Comparison of ENCODE assay signal across 1 cellular context in the genomic region with DNA sequence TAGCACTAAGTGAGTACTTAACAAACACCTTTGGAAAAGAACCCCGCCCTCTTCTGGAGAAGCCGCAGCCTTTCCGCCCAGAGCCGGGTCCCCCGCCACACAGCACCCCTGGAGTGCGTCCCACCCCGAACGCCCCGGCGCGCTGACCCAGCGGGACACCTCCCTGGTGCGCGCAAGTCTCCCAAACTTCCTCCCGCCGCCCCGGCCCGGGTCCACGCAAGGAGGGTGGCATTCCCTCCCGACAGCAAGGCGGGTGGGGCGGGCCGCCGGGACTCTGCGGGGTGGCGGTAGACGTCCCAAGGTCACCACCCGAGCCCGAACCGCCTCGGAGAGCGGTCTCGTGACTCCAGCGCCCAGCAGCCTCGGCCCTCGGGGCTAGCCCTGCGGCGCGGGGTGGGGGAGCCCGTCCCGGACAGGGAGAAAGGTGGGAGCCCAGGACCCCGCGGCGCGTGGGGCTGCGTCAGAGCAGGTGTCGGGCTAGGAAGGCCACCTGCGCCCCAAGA.
A peak's percentile ranks its signal among the peaks of the same experiment; 100 is the strongest.
TF ChIP-seq lines count a peak whose summit lies in the region.

No MANE protein-coding gene starts in this region.

TF ChIP-seq in HepG2, 621 proteins besides CTCF, POLR2A, EP300 and RAD21 (continued from another document and continues in another):
- TF ChIP-seq, protein P1, sequence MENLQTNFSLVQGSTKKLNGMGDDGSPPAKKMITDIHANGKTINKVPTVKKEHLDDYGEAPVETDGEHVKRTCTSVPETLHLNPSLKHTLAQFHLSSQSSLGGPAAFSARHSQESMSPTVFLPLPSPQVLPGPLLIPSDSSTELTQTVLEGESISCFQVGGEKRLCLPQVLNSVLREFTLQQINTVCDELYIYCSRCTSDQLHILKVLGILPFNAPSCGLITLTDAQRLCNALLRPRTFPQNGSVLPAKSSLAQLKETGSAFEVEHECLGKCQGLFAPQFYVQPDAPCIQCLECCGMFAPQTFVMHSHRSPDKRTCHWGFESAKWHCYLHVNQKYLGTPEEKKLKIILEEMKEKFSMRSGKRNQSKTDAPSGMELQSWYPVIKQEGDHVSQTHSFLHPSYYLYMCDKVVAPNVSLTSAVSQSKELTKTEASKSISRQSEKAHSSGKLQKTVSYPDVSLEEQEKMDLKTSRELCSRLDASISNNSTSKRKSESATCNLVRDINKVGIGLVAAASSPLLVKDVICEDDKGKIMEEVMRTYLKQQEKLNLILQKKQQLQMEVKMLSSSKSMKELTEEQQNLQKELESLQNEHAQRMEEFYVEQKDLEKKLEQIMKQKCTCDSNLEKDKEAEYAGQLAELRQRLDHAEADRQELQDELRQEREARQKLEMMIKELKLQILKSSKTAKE (CRISPR knock-in tag; IDR thresholded peaks at IDR 0.05; ENCODE audit: borderline replicate concordance): peak; percentile 9; the same call in 1 of the 2 replicates
- TF ChIP-seq TBX2 (CRISPR knock-in tag; IDR thresholded peaks at IDR 0.05; ENCODE audit: borderline replicate concordance) (peak; percentile 65), ZNF569 (CRISPR knock-in tag; IDR thresholded peaks at IDR 0.05; ENCODE audit: borderline replicate concordance) (peak; percentile 48; the same call in 1 of the 2 replicates), MATR3 (CRISPR knock-in tag; IDR thresholded peaks at IDR 0.05) (no peak), CAMTA2 (CRISPR knock-in tag; IDR thresholded peaks at IDR 0.05; ENCODE audit: borderline replicate concordance) (no peak), DNMT3B (CRISPR knock-in tag; conservative IDR thresholded peaks at IDR 0.05) (no peak), MXD4 (CRISPR knock-in tag; IDR thresholded peaks at IDR 0.05) (0 out of 2 replicates have a peak, but pooled peaks have one; percentile 37), ZFAT (CRISPR knock-in tag; conservative IDR thresholded peaks at IDR 0.05) (0 out of 2 replicates have a peak, but pooled peaks have one; percentile 42), KAT2B (IDR thresholded peaks at IDR 0.05; ENCODE audit: borderline replicate concordance, low read depth, low read length) (no peak), HOXA9 (CRISPR knock-in tag; IDR thresholded peaks at IDR 0.05; ENCODE audit: borderline replicate concordance) (0 out of 2 replicates have a peak, but pooled peaks have one; percentile 44), THAP11 (CRISPR knock-in tag; IDR thresholded peaks at IDR 0.05) (no peak), AKAP8 (CRISPR knock-in tag; IDR thresholded peaks at IDR 0.05) (peak; percentile 63; the same call in 1 of the 2 replicates), KMT2A (CRISPR knock-in tag; IDR thresholded peaks at IDR 0.05) (peak; percentile 80; the same call in 1 of the 2 replicates), HOXA7 (CRISPR knock-in tag; IDR thresholded peaks at IDR 0.05) (no peak), SMAD1 (CRISPR knock-in tag; IDR thresholded peaks at IDR 0.05; ENCODE audit: borderline replicate concordance, low read depth) (peak; percentile 46; the same call in 1 of the 2 replicates), ZNF766 (CRISPR knock-in tag; IDR thresholded peaks at IDR 0.05; ENCODE audit: borderline replicate concordance) (no peak), CBX2 (IDR thresholded peaks at IDR 0.05; ENCODE audit: low read depth, low read length) (no peak), CBX2 (CRISPR knock-in tag; IDR thresholded peaks at IDR 0.05; ENCODE audit: low read depth) (no peak), SP4 (CRISPR knock-in tag; IDR thresholded peaks at IDR 0.05) (peak; percentile 80), ZMAT3 (CRISPR knock-in tag; conservative IDR thresholded peaks at IDR 0.05) (0 out of 2 replicates have a peak, but pooled peaks have one; percentile 9), RBM22 (optimal IDR thresholded peaks at IDR 0.05; ENCODE audit: low read length) (no peak), ZNF781 (CRISPR knock-in tag; IDR thresholded peaks at IDR 0.05; ENCODE audit: borderline replicate concordance, not compliant biosample characterization) (peak; percentile 74), ZNF30 (CRISPR knock-in tag; IDR thresholded peaks at IDR 0.05) (peak; percentile 48; the same call in 1 of the 2 replicates), YEATS4 (CRISPR knock-in tag; IDR thresholded peaks at IDR 0.05; ENCODE audit: borderline replicate concordance) (peak; percentile 49), FOXJ3 (CRISPR knock-in tag; IDR thresholded peaks at IDR 0.05; ENCODE audit: borderline replicate concordance) (peak; percentile 15; the same call in 1 of the 2 replicates), ZNF317 (CRISPR knock-in tag; IDR thresholded peaks at IDR 0.05) (peak; percentile 16; the same call in 1 of the 2 replicates), ZMYM3 (CRISPR knock-in tag; IDR thresholded peaks at IDR 0.05) (no peak)
- TF ChIP-seq, protein P2, sequence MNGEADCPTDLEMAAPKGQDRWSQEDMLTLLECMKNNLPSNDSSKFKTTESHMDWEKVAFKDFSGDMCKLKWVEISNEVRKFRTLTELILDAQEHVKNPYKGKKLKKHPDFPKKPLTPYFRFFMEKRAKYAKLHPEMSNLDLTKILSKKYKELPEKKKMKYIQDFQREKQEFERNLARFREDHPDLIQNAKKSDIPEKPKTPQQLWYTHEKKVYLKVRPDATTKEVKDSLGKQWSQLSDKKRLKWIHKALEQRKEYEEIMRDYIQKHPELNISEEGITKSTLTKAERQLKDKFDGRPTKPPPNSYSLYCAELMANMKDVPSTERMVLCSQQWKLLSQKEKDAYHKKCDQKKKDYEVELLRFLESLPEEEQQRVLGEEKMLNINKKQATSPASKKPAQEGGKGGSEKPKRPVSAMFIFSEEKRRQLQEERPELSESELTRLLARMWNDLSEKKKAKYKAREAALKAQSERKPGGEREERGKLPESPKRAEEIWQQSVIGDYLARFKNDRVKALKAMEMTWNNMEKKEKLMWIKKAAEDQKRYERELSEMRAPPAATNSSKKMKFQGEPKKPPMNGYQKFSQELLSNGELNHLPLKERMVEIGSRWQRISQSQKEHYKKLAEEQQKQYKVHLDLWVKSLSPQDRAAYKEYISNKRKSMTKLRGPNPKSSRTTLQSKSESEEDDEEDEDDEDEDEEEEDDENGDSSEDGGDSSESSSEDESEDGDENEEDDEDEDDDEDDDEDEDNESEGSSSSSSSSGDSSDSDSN (CRISPR knock-in tag; IDR thresholded peaks at IDR 0.05): peak; percentile 80
- TF ChIP-seq, protein P3, sequence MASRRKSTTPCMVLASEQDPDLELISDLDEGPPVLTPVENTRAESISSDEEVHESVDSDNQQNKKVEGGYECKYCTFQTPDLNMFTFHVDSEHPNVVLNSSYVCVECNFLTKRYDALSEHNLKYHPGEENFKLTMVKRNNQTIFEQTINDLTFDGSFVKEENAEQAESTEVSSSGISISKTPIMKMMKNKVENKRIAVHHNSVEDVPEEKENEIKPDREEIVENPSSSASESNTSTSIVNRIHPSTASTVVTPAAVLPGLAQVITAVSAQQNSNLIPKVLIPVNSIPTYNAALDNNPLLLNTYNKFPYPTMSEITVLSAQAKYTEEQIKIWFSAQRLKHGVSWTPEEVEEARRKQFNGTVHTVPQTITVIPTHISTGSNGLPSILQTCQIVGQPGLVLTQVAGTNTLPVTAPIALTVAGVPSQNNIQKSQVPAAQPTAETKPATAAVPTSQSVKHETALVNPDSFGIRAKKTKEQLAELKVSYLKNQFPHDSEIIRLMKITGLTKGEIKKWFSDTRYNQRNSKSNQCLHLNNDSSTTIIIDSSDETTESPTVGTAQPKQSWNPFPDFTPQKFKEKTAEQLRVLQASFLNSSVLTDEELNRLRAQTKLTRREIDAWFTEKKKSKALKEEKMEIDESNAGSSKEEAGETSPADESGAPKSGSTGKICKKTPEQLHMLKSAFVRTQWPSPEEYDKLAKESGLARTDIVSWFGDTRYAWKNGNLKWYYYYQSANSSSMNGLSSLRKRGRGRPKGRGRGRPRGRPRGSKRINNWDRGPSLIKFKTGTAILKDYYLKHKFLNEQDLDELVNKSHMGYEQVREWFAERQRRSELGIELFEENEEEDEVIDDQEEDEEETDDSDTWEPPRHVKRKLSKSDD (CRISPR knock-in tag; IDR thresholded peaks at IDR 0.05; ENCODE audit: low read depth): no peak
- TF ChIP-seq, protein P4, sequence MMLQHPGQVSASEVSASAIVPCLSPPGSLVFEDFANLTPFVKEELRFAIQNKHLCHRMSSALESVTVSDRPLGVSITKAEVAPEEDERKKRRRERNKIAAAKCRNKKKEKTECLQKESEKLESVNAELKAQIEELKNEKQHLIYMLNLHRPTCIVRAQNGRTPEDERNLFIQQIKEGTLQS (CRISPR knock-in tag; IDR thresholded peaks at IDR 0.05): peak; percentile 45; the same call in 1 of the 2 replicates
- TF ChIP-seq, protein P5, sequence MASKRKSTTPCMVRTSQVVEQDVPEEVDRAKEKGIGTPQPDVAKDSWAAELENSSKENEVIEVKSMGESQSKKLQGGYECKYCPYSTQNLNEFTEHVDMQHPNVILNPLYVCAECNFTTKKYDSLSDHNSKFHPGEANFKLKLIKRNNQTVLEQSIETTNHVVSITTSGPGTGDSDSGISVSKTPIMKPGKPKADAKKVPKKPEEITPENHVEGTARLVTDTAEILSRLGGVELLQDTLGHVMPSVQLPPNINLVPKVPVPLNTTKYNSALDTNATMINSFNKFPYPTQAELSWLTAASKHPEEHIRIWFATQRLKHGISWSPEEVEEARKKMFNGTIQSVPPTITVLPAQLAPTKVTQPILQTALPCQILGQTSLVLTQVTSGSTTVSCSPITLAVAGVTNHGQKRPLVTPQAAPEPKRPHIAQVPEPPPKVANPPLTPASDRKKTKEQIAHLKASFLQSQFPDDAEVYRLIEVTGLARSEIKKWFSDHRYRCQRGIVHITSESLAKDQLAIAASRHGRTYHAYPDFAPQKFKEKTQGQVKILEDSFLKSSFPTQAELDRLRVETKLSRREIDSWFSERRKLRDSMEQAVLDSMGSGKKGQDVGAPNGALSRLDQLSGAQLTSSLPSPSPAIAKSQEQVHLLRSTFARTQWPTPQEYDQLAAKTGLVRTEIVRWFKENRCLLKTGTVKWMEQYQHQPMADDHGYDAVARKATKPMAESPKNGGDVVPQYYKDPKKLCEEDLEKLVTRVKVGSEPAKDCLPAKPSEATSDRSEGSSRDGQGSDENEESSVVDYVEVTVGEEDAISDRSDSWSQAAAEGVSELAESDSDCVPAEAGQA (IDR thresholded peaks at IDR 0.05; ENCODE audit: low read depth): no peak
- TF ChIP-seq, protein P5 (CRISPR knock-in tag; IDR thresholded peaks at IDR 0.05; ENCODE audit: borderline replicate concordance): no peak
- TF ChIP-seq, protein P6, sequence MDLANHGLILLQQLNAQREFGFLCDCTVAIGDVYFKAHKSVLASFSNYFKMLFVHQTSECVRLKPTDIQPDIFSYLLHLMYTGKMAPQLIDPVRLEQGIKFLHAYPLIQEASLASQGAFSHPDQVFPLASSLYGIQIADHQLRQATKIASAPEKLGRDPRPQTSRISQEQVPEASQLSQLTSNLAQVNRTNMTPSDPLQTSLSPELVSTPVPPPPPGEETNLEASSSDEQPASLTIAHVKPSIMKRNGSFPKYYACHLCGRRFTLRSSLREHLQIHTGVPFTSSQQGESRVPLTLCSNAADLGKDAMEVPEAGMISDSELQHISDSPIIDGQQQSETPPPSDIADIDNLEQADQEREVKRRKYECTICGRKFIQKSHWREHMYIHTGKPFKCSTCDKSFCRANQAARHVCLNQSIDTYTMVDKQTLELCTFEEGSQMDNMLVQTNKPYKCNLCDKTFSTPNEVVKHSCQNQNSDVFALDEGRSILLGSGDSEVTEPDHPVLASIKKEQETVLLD (CRISPR knock-in tag; IDR thresholded peaks at IDR 0.05; ENCODE audit: low read depth): 0 out of 2 replicates have a peak, but pooled peaks have one; percentile 1
- TF ChIP-seq, protein P7, sequence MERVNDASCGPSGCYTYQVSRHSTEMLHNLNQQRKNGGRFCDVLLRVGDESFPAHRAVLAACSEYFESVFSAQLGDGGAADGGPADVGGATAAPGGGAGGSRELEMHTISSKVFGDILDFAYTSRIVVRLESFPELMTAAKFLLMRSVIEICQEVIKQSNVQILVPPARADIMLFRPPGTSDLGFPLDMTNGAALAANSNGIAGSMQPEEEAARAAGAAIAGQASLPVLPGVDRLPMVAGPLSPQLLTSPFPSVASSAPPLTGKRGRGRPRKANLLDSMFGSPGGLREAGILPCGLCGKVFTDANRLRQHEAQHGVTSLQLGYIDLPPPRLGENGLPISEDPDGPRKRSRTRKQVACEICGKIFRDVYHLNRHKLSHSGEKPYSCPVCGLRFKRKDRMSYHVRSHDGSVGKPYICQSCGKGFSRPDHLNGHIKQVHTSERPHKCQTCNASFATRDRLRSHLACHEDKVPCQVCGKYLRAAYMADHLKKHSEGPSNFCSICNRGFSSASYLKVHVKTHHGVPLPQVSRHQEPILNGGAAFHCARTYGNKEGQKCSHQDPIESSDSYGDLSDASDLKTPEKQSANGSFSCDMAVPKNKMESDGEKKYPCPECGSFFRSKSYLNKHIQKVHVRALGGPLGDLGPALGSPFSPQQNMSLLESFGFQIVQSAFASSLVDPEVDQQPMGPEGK (CRISPR knock-in tag; IDR thresholded peaks at IDR 0.05): peak; percentile 79; the same call in 1 of the 2 replicates
- TF ChIP-seq, protein P8, sequence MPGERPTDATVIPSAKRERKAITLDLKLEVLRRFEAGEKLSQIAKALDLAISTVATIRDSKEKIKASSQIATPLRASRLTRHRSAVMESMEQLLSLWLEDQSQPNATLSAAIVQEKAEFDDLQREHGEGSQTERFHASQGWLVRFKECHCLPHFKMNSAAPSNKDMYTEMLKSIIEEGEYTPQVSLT (CRISPR knock-in tag; IDR thresholded peaks at IDR 0.05; ENCODE audit: borderline replicate concordance, low read depth): no peak
- TF ChIP-seq, protein P9, sequence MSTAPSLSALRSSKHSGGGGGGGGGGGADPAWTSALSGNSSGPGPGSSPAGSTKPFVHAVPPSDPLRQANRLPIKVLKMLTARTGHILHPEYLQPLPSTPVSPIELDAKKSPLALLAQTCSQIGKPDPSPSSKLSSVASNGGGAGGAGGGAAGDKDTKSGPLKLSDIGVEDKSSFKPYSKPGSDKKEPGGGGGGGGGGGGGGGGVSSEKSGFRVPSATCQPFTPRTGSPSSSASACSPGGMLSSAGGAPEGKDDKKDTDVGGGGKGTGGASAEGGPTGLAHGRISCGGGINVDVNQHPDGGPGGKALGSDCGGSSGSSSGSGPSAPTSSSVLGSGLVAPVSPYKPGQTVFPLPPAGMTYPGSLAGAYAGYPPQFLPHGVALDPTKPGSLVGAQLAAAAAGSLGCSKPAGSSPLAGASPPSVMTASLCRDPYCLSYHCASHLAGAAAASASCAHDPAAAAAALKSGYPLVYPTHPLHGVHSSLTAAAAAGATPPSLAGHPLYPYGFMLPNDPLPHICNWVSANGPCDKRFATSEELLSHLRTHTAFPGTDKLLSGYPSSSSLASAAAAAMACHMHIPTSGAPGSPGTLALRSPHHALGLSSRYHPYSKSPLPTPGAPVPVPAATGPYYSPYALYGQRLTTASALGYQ (CRISPR knock-in tag; IDR thresholded peaks at IDR 0.05): no peak
